In genomic region chr7:45921381-45921698, GRCh38 we compare ENCODE assay signal across 9 cellular contexts. TPM values are rescaled to one million over a fixed set of nuclear protein-coding genes. Genes with fewer than 3 reads are reported as not detected.
DNase-seq lines count a peak whose midpoint lies in the region; ATAC-seq and TF ChIP-seq lines count a peak whose summit lies in the region.
"Had no signal": no experiment of that assay in that cellular context is flagged by ENCODE, and none has a peak within 500 bp of the region (broad histone marks: within the 10 kb centered on the region; RNA-seq: fewer than 3 reads in every experiment).

No MANE protein-coding gene starts in this region.

- H3K27me3 ChIP-seq in iPS-20b (ENCODE audit: insufficient read depth, low read length) (peaks cover 76% of the 10 kb centered on the region), subcutaneous abdominal adipose tissue (ENCODE audit: control insufficient read depth in 5 of 5, insufficient read depth in 4 of 5, low read length in 5 of 5) (peaks cover 0 to 19% (median 15%) of the 10 kb centered on the region in 5 donors)

- H3K36me3 Mint-ChIP-seq in activated CD4-positive, alpha-beta T cell treated with anti-CD3 and anti-CD28 coated beads, Interleukin-2, amount 10 ng/mL, durations not matched to agents 24 days and 14 days (ENCODE audit: low read depth), result no peaks in the 10 kb centered on the region
- H3K36me3 Mint-ChIP-seq: CD14-positive monocyte had no signal

- no peak for ATAC-seq in GM18870 (IDR thresholded peaks at IDR 0.05; ENCODE audit: unreplicated experiment)

- H3K9me3 Mint-ChIP-seq in activated CD4-positive, alpha-beta T cell treated with anti-CD3 and anti-CD28 coated beads, Interleukin-2, amount 10 ng/mL, durations not matched to agents 24 days and 14 days, result no peaks in the 10 kb centered on the region

- H3K27me3 Mint-ChIP-seq in activated CD4-positive, alpha-beta T cell treated with anti-CD3 and anti-CD28 coated beads, Interleukin-2, amount 10 ng/mL, durations not matched to agents 24 days and 14 days, result peaks cover 57% of the 10 kb centered on the region

- in situ Hi-C loops in astrocyte of the spinal cord (cut with HindIII; ENCODE audit: low sequenced_read_pairs), result no loop called here

- H3K9ac ChIP-seq in iPS-20b (ENCODE audit: low read depth, low read length) (no peak overlapping the region), subcutaneous abdominal adipose tissue (ENCODE audit: low read length in 5 of 5) (peak overlapping the region in 1 of 5 donors; percentile 10)

- H3K4me3 ChIP-seq in astrocyte of the spinal cord (ENCODE audit: low read depth, low read length), result peak overlapping the region; percentile 50
- H3K4me3 ChIP-seq in iPS-20b (ENCODE audit: low read length), result peak overlapping the region; percentile 75
- H3K4me3 ChIP-seq in subcutaneous abdominal adipose tissue (ENCODE audit: low read depth in 1 of 5, low read length in 5 of 5), result peak overlapping the region; percentile 64 to 75 (median 69)

- peaks cover 26% of the 10 kb centered on the region; the same call in 1 of the 2 replicates for H3K4me1 ChIP-seq in iPS-20b (ENCODE audit: insufficient read depth, low read length)
- H3K4me1 ChIP-seq in subcutaneous abdominal adipose tissue (ENCODE audit: control insufficient read depth in 5 of 5, insufficient read depth in 5 of 5, low read length in 5 of 5), result peaks cover 2 to 61% (median 53%) of the 10 kb centered on the region in 5 donors

- H3K9me3 ChIP-seq in iPS-20b (ENCODE audit: insufficient read depth, low read depth, low read length) (peaks cover 3% of the 10 kb centered on the region; the same call in 1 of the 2 replicates), subcutaneous abdominal adipose tissue (ENCODE audit: control insufficient read depth in 5 of 5, low read length in 5 of 5) (no peaks in the 10 kb centered on the region)

- H3K27ac Mint-ChIP-seq in activated CD4-positive, alpha-beta T cell treated with anti-CD3 and anti-CD28 coated beads, Interleukin-2, amount 10 ng/mL, durations not matched to agents 24 days and 14 days, result no peak overlapping the region
- H3K27ac Mint-ChIP-seq: CD14-positive monocyte had no signal

- DNase-seq in activated CD4-positive, alpha-beta T cell treated with anti-CD3 and anti-CD28 coated beads, Interleukin-2, amount 10 ng/mL, durations not matched to agents 24 days and 14 days, result no peak
- DNase-seq in activated CD4-positive, alpha-beta T cell treated with anti-CD3 and anti-CD28 coated beads for 48 hours, result no peak
- DNase-seq in astrocyte of the spinal cord (ENCODE audit: low read depth, low spot score) (peak; percentile 2), NCI-H82 (lab: John Stamatoyannopoulos, UW) (no peak), NCI-H1417 treated with DMSO at 0.1 percent for 48 hours (lab: John Stamatoyannopoulos, UW) (no peak)

- no peak overlapping the region for H3K27ac ChIP-seq in iPS-20b (ENCODE audit: low read length)
- H3K27ac ChIP-seq in subcutaneous abdominal adipose tissue (ENCODE audit: low read depth, low read length), result no peak overlapping the region

- H3K4me3 Mint-ChIP-seq in activated CD4-positive, alpha-beta T cell treated with anti-CD3 and anti-CD28 coated beads, Interleukin-2, amount 10 ng/mL, durations not matched to agents 24 days and 14 days, result peak overlapping the region; percentile 67

- TF ChIP-seq CTCF in astrocyte of the spinal cord (IDR thresholded peaks at IDR 0.05; ENCODE audit: low read depth, low read length), result no peak

- H3K4me1 Mint-ChIP-seq in activated CD4-positive, alpha-beta T cell treated with anti-CD3 and anti-CD28 coated beads, Interleukin-2, amount 10 ng/mL, durations not matched to agents 24 days and 14 days, result peaks cover 20% of the 10 kb centered on the region

- intact Hi-C loops in activated CD4-positive, alpha-beta T cell treated with anti-CD3 and anti-CD28 coated beads, Interleukin-2, amount 10 ng/mL, durations not matched to agents 24 days and 14 days (cut with micrococcal nuclease), result loop anchor here (10.0 kb wide), 1 partner anchor 1333 kb away; no protein-coding TSS in a partner anchor

- H3K36me3 ChIP-seq in iPS-20b (ENCODE audit: insufficient read depth, low read depth, low read length), result peaks cover 4% of the 10 kb centered on the region
- peaks cover 0 to 9% (median 5%) of the 10 kb centered on the region in 5 donors for H3K36me3 ChIP-seq in subcutaneous abdominal adipose tissue (ENCODE audit: control insufficient read depth in 5 of 5, insufficient read depth in 5 of 5, low read length in 5 of 5)

RNA-seq across cellular contexts. Expression of gene IGFBP3, which starts 0.3 kb away (rescaled TPM):
- 0.72 and 1.5 TPM in 2 replicates for total RNA-seq in activated CD4-positive, alpha-beta T cell treated with anti-CD3 and anti-CD28 coated beads, Interleukin-2, amount 10 ng/mL, durations not matched to agents 24 days and 14 days

RNA-seq across cellular contexts. Expression of gene IGFBP1, which starts 33.1 kb away (rescaled TPM):
- total RNA-seq in activated CD4-positive, alpha-beta T cell treated with anti-CD3 and anti-CD28 coated beads, Interleukin-2, amount 10 ng/mL, durations not matched to agents 24 days and 14 days, result not detected in 2 replicates

RNA-seq across cellular contexts. Expression of gene CCDC201, which starts 48.5 kb away (rescaled TPM):
- not detected in 2 replicates for total RNA-seq in activated CD4-positive, alpha-beta T cell treated with anti-CD3 and anti-CD28 coated beads, Interleukin-2, amount 10 ng/mL, durations not matched to agents 24 days and 14 days
